8 cellular contexts compared by ENCODE assay signal in genomic region chr4:174423257-174423944, GRCh38.
A peak's percentile ranks its signal among the peaks of the same experiment; 100 is the strongest.
DNase-seq lines count a peak whose midpoint lies in the region; ATAC-seq, FAIRE-seq and TF ChIP-seq lines count a peak whose summit lies in the region.

No MANE protein-coding gene starts in this region.

- peak; percentile 41 for DNase-seq in GDM1 (lab: John Stamatoyannopoulos, UW)
- peak; percentile 34 for DNase-seq in H54 (ENCODE audit: insufficient read length, low spot score)
- peak; percentile 71 for DNase-seq in NCI-H226
- DNase-seq in cardiac fibroblast (ENCODE audit: low read depth in 2 of 2) = peak; percentile 76 to 77
- DNase-seq in non-pigmented ciliary epithelial cell (ENCODE audit: low read depth) = peak; percentile 50
- DNase-seq in DMS153 treated with DMSO at 0.1 percent for 48 hours (lab: John Stamatoyannopoulos, UW; ENCODE audit: unreplicated experiment) = no peak
- DNase-seq in effector CD8-positive, alpha-beta T cell (lab: John Stamatoyannopoulos, UW) = no peak

- no peak for TF ChIP-seq POLR2A in H54 (IDR thresholded peaks at IDR 0.05; ENCODE audit: low read depth, low read length)

- TF ChIP-seq CTCF in cardiac fibroblast (IDR thresholded peaks at IDR 0.05; ENCODE audit: low read depth, low read length) = no peak

- ATAC-seq in SK-N-SH treated with all-trans-retinoic acid at 6 μM for 48 hours = no peak

- no peak for FAIRE-seq in H54 (lab: Jason Lieb, UNC)

- H3K4me3 ChIP-seq in cardiac fibroblast (replicated peaks in 1 of 2; ENCODE audit: low read depth in 2 of 2, low read length in 2 of 2) = no peak overlapping the region

TF ChIP-seq in SK-N-SH treated with all-trans-retinoic acid at 6 μM for 48 hours, 23 proteins besides CTCF, POLR2A, EP300 and RAD21:
- no peak for TF ChIP-seq ZNF565 (CRISPR knock-in tag; conservative IDR thresholded peaks at IDR 0.05; ENCODE audit: low read depth)
- no peak for TF ChIP-seq CSRNP3 (CRISPR knock-in tag; IDR thresholded peaks at IDR 0.05)

Comparison
In these comparisons a context has a peak if more than half of its experiments do, and no peak if none do; other contexts are left out.
1. DNase-seq: peak in GDM1 (single experiment), H54 (single experiment), NCI-H226 (single experiment), cardiac fibroblast (2 of 2) and non-pigmented ciliary epithelial cell (single experiment); none in DMS153 treated with DMSO at 0.1 percent for 48 hours (single experiment) and effector CD8-positive, alpha-beta T cell (single experiment).